ENCODE assay signal across 8 cellular contexts in genomic region chr17:56960596-56961538, GRCh38. TPM values are rescaled to one million over a fixed set of nuclear protein-coding genes. Genes with fewer than 3 reads are reported as not detected.
A peak's percentile ranks its signal among the peaks of the same experiment; 100 is the strongest.
DNase-seq lines count a peak whose midpoint lies in the region; ATAC-seq and TF ChIP-seq lines count a peak whose summit lies in the region.

Gene COIL, minus strand, starts transcription at chr17:56961050. Its CDS starts 31 bp downstream, at chr17:56961019.

- DNase-seq in AG08396 (ENCODE audit: low spot score) = peak; percentile 96
- DNase-seq in NCI-H2196 treated with DMSO at 0.1 percent for 48 hours (lab: John Stamatoyannopoulos, UW; ENCODE audit: unreplicated experiment) = peak; percentile 83
- DNase-seq in WERI-Rb-1 = peak; percentile 97
- DNase-seq in mammary epithelial cell = peak; percentile 86
- DNase-seq in inferior parietal cortex (ENCODE audit: extremely low spot score) = peak; percentile 96
- DNase-seq in stimulated activated CD4-positive, alpha-beta T cell treated with anti-CD3 and anti-CD28 coated beads, Interleukin-12 subunit alpha, Interleukin-12 subunit beta, amount 100 ng/mL, for 24 hours (ENCODE audit: low read depth in 2 of 2) = peak; percentile 83 to 92

- H3K27me3 ChIP-seq in WERI-Rb-1 (ENCODE audit: insufficient read depth, low read depth, severe bottlenecking) (no peaks in the 10 kb centered on the region), mammary epithelial cell (ENCODE audit: insufficient read depth, low read length) (no peaks in the 10 kb centered on the region)

- H3K79me2 ChIP-seq in mammary epithelial cell (ENCODE audit: insufficient read depth, low read length) = peaks cover 44% of the 10 kb centered on the region

- WGBS in mammary epithelial cell (ENCODE audit: low coverage, missing lambda C conversion rate) = 13% methylated on average over 24 of the region's 59 CpGs

- no peaks in the 10 kb centered on the region for H3K9me3 ChIP-seq in WERI-Rb-1 (ENCODE audit: severe bottlenecking)
- no peaks in the 10 kb centered on the region for H3K9me3 ChIP-seq in mammary epithelial cell (replicated peaks; ENCODE audit: insufficient read depth, low read length)

- H3K4me3 ChIP-seq in WERI-Rb-1 (ENCODE audit: low read depth, low read length) (peak within 1 kb of the TSS; percentile 59), mammary epithelial cell (replicated peaks in 1 of 3; ENCODE audit: insufficient read depth in 1 of 3, low read depth in 2 of 3, low read length in 3 of 3) (peak within 1 kb of the TSS; percentile 66 to 98 (median 91))

- H2AFZ ChIP-seq in mammary epithelial cell (ENCODE audit: low read depth, low read length) = peak within 1 kb of the TSS; percentile 100

- peak within 1 kb of the TSS; percentile 51 for H3K4me2 ChIP-seq in mammary epithelial cell (ENCODE audit: insufficient read depth, low read depth, low read length)

- H3K27ac ChIP-seq in WERI-Rb-1 (peak within 1 kb of the TSS; percentile 97), mammary epithelial cell (ENCODE audit: insufficient read depth, low read depth, low read length) (peak within 1 kb of the TSS; percentile 93)

- CTCF ChIA-PET in mammary epithelial cell (lab: Charles Lee; ENCODE audit: low non-redundant PET) = interaction anchor here (0.7 kb wide), 1 partner anchor 1038 kb away, joined by 5 read pairs; no protein-coding TSS in a partner anchor

- no peaks in the 10 kb centered on the region for H4K20me1 ChIP-seq in mammary epithelial cell (ENCODE audit: insufficient read depth, low read length)

- H3K9ac ChIP-seq in mammary epithelial cell (ENCODE audit: insufficient read depth, low read length) = peak within 1 kb of the TSS; percentile 94

- peak; percentile 84 for ATAC-seq in GM18873 (IDR thresholded peaks at IDR 0.05; ENCODE audit: low FRiP score, unreplicated experiment)
- ATAC-seq in HG03139 (IDR thresholded peaks at IDR 0.05; ENCODE audit: unreplicated experiment) = peak; percentile 86

- dilution Hi-C loops in mammary epithelial cell (cut with HindIII; ENCODE audit: low sequenced_read_pairs) = no loop called here

- TSS peak; percentile 73 for BruUV-seq in mammary epithelial cell (replicated peaks; lab: Mats Ljungman, UMichigan)

- intact Hi-C loops in mammary epithelial cell (cut with micrococcal nuclease) = loop anchor here (1.0 to 2.0 kb wide), 3 partner anchors 50 to 142 kb away; partner anchors contain the start of gene AKAP1

- H3K4me1 ChIP-seq in mammary epithelial cell (ENCODE audit: insufficient read depth, low read length) = no peaks in the 10 kb centered on the region

- H3K36me3 ChIP-seq in WERI-Rb-1 (peaks cover 11% of the 10 kb centered on the region; the same call in 1 of the 2 replicates), mammary epithelial cell (ENCODE audit: insufficient read depth, low read length) (no peaks in the 10 kb centered on the region)

- in situ Hi-C loops in mammary epithelial cell (cut with MboI; ENCODE audit: low sequenced_read_pairs in 2 of 2) = no loop called here

- peak; percentile 98 for TF ChIP-seq CTCF in WERI-Rb-1 (IDR thresholded peaks at IDR 0.05; ENCODE audit: low read depth, low read length)
- peak; percentile 98 to 99 for TF ChIP-seq CTCF in mammary epithelial cell (conservative IDR thresholded peaks at IDR 0.05 in 1 of 2, IDR thresholded peaks at IDR 0.05 in 1 of 2; ENCODE audit: extremely low read depth in 1 of 2, insufficient read depth in 1 of 2, low read depth in 1 of 2, low read length in 2 of 2)

RNA-seq across cellular contexts. Expression of gene COIL, which starts in this region (rescaled TPM):
- total RNA-seq in mammary epithelial cell = 10 to 100 TPM; 11.0 to 14.8 TPM
- 6.2 TPM for polyA plus RNA-seq in mammary epithelial cell
- polyA minus RNA-seq in mammary epithelial cell = 4.6 TPM

Comparison
In these comparisons a context has a peak if more than half of its experiments do, and no peak if none do; other contexts are left out.
1. Peak in every context shown above with its lines: DNase-seq, ATAC-seq, H3K4me3 ChIP-seq and H3K27ac ChIP-seq.